12 cellular contexts compared by ENCODE assay signal in genomic region chr7:20744913-20745587, GRCh38. TPM values are rescaled to one million over a fixed set of nuclear protein-coding genes. Genes with fewer than 3 reads are reported as not detected.
DNase-seq lines count a peak whose midpoint lies in the region; ATAC-seq, FAIRE-seq and TF ChIP-seq lines count a peak whose summit lies in the region.
"Had no signal": no experiment of that assay in that cellular context is flagged by ENCODE, and none has a peak within 500 bp of the region (broad histone marks: within the 10 kb centered on the region; RNA-seq: fewer than 3 reads in every experiment).

No MANE protein-coding gene starts in this region.

- no peak for FAIRE-seq in RCC 7860 (lab: Jason Lieb, UNC)

- H3K27ac ChIP-seq in C4-2B: no peak overlapping the region
- H3K27ac ChIP-seq in epithelial cell of prostate: no peak overlapping the region
- H3K27ac ChIP-seq: parathyroid adenoma had no signal

- no peak for ATAC-seq in HG03571 (IDR thresholded peaks at IDR 0.05; ENCODE audit: unreplicated experiment)
- ATAC-seq in omental fat pad (ENCODE audit: low FRiP score): no peak

- TF ChIP-seq RAD21 in Ishikawa (IDR thresholded peaks at IDR 0.05; ENCODE audit: low read depth): 0 out of 2 replicates have a peak, but pooled peaks have one; percentile 0

- TF ChIP-seq EP300 in Ishikawa (IDR thresholded peaks at IDR 0.05; ENCODE audit: borderline replicate concordance): peak; percentile 99

- TF ChIP-seq CTCF in C4-2B (conservative IDR thresholded peaks at IDR 0.05) (peak; percentile 49), omental fat pad (IDR thresholded peaks at IDR 0.05) (no peak)

- DNase-seq in NCI-H69 (lab: John Stamatoyannopoulos, UW) (peak; percentile 77), epithelial cell of prostate (ENCODE audit: low read depth, low spot score) (peak; percentile 12), omental fat pad (ENCODE audit: low spot score) (no peak), RCC 7860 (ENCODE audit: low spot score) (no peak)
- no peak for DNase-seq in activated naive CD4-positive, alpha-beta T cell treated with Interleukin-2 at 50 U/mL for 16 hours
- DNase-seq: activated CD4-positive, CD25-positive, alpha-beta regulatory T cell treated with anti-CD3 and anti-CD28 coated beads, Interleukin-2, amount 50 U/mL, for 72 hours; activated naive CD8-positive, alpha-beta T cell treated with anti-CD3 and anti-CD28 coated beads, Interleukin-2, amount 10 ng/mL, durations not matched to agents 7 days and 5 days; C1 segment of cervical spinal cord had no signal

TF ChIP-seq in Ishikawa, 13 proteins besides CTCF, POLR2A, EP300 and RAD21:
- TF ChIP-seq TCF12 (IDR thresholded peaks at IDR 0.05; ENCODE audit: low read depth) (peak; percentile 96), MAX (IDR thresholded peaks at IDR 0.05) (peak; percentile 41; the same call in 1 of the 2 replicates), FOXM1 (IDR thresholded peaks at IDR 0.05; ENCODE audit: borderline replicate concordance, low read depth) (peak; percentile 97), NFIC (IDR thresholded peaks at IDR 0.05) (peak; percentile 99), TAF1 (IDR thresholded peaks at IDR 0.05; ENCODE audit: low read depth) (no peak), USF1 (IDR thresholded peaks at IDR 0.05) (no peak; the same call in 1 of the 2 replicates), ZBTB7A (IDR thresholded peaks at IDR 0.05; ENCODE audit: low read depth) (no peak), EGR1 (IDR thresholded peaks at IDR 0.05) (no peak), CREB1 (IDR thresholded peaks at IDR 0.05; ENCODE audit: low read depth) (0 out of 2 replicates have a peak, but pooled peaks have one; percentile 33), YY1 (IDR thresholded peaks at IDR 0.05; ENCODE audit: low read depth) (no peak; the same call in 1 of the 2 replicates), CEBPB (IDR thresholded peaks at IDR 0.05) (peak; percentile 72; the same call in 1 of the 2 replicates), TEAD4 (IDR thresholded peaks at IDR 0.05) (peak; percentile 99)
- TF ChIP-seq, protein P1, sequence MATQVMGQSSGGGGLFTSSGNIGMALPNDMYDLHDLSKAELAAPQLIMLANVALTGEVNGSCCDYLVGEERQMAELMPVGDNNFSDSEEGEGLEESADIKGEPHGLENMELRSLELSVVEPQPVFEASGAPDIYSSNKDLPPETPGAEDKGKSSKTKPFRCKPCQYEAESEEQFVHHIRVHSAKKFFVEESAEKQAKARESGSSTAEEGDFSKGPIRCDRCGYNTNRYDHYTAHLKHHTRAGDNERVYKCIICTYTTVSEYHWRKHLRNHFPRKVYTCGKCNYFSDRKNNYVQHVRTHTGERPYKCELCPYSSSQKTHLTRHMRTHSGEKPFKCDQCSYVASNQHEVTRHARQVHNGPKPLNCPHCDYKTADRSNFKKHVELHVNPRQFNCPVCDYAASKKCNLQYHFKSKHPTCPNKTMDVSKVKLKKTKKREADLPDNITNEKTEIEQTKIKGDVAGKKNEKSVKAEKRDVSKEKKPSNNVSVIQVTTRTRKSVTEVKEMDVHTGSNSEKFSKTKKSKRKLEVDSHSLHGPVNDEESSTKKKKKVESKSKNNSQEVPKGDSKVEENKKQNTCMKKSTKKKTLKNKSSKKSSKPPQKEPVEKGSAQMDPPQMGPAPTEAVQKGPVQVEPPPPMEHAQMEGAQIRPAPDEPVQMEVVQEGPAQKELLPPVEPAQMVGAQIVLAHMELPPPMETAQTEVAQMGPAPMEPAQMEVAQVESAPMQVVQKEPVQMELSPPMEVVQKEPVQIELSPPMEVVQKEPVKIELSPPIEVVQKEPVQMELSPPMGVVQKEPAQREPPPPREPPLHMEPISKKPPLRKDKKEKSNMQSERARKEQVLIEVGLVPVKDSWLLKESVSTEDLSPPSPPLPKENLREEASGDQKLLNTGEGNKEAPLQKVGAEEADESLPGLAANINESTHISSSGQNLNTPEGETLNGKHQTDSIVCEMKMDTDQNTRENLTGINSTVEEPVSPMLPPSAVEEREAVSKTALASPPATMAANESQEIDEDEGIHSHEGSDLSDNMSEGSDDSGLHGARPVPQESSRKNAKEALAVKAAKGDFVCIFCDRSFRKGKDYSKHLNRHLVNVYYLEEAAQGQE (IDR thresholded peaks at IDR 0.05; ENCODE audit: low read depth): no peak

RNA-seq across cellular contexts. Expression of gene SP8, which starts 41.6 kb away (rescaled TPM):
- not detected for total RNA-seq in omental fat pad
- total RNA-seq: activated naive CD8-positive, alpha-beta T cell treated with anti-CD3 and anti-CD28 coated beads, Interleukin-2, amount 10 ng/mL, durations not matched to agents 7 days and 5 days had no signal

Comparison
In these comparisons a context has a peak if more than half of its experiments do, and no peak if none do; other contexts are left out.
1. DNase-seq: peak in NCI-H69 (single experiment) and epithelial cell of prostate (single experiment); none in omental fat pad (single experiment), RCC 7860 (single experiment) and activated naive CD4-positive, alpha-beta T cell treated with Interleukin-2 at 50 U/mL for 16 hours (single experiment).